23 cellular contexts compared by ENCODE assay signal in the genomic region with DNA sequence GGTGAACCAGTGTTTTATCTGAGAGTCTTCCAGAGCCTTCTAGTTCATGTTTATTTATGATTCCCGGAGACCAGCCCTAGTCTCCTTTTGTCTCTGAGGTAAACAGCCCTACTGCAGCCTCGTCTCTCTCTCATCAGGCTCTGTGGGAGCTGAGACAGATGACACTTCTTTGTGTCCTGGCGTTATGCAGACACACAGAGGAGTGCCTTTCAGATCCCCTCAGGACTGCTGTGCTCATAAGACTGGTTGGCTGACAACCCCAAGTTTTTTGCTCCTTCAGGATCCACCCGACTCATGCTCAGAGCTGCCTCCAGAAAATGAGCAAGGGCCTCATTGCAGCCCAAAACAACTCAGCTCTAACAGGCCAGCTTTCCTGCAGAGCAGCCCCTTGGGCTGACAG.
"Had no signal": no experiment of that assay in that cellular context is flagged by ENCODE, and none has a peak within 500 bp of the region (broad histone marks: within the 10 kb centered on the region; RNA-seq: fewer than 3 reads in every experiment).

No MANE protein-coding gene starts in this region.

- ATAC-seq: activated T-cell treated with anti-CD3 and anti-CD28 coated beads, Interleukin-2, amount 50 U/mL, for 72 hours; heart right ventricle; left colon; stimulated activated naive CD8-positive, alpha-beta T cell treated with anti-CD3 and anti-CD28 coated beads, Interleukin-15, amount 100 ng/mL, for 72 hours; T-helper 17 cell had no signal

- H3K27me3 ChIP-seq: heart right ventricle, neutrophil, ovary, right atrium auricular region, tibial artery had no signal

- H3K4me3 Mint-ChIP-seq: activated naive CD4-positive, alpha-beta T cell treated with anti-CD3 and anti-CD28 coated beads for 36 hours; activated naive CD8-positive, alpha-beta T cell treated with anti-CD3 and anti-CD28 coated beads, Interleukin-2, amount 10 ng/mL, durations not matched to agents 7 days and 5 days; activated T-cell treated with anti-CD3 and anti-CD28 coated beads, Interleukin-2, amount 50 U/mL, for 72 hours; stimulated activated naive CD8-positive, alpha-beta T cell treated with anti-CD3 and anti-CD28 coated beads, Interleukin-15, amount 100 ng/mL, for 72 hours; T-helper 17 cell had no signal

- H3K27me3 Mint-ChIP-seq: activated naive CD8-positive, alpha-beta T cell treated with anti-CD3 and anti-CD28 coated beads, Interleukin-2, amount 10 ng/mL, durations not matched to agents 7 days and 5 days; naive B cell; stimulated activated naive CD8-positive, alpha-beta T cell treated with anti-CD3 and anti-CD28 coated beads, Interleukin-15, amount 100 ng/mL, for 72 hours; T-helper 17 cell had no signal

- H3K4me3 ChIP-seq: coronary artery, heart right ventricle, ovary, prostate gland, right atrium auricular region, tibial artery had no signal

- H3K27ac Mint-ChIP-seq: activated naive CD4-positive, alpha-beta T cell treated with anti-CD3 and anti-CD28 coated beads for 36 hours; activated naive CD8-positive, alpha-beta T cell treated with anti-CD3 and anti-CD28 coated beads, Interleukin-2, amount 10 ng/mL, durations not matched to agents 7 days and 5 days; activated T-cell treated with anti-CD3 and anti-CD28 coated beads, Interleukin-2, amount 50 U/mL, for 72 hours; stimulated activated naive CD8-positive, alpha-beta T cell treated with anti-CD3 and anti-CD28 coated beads, Interleukin-15, amount 100 ng/mL, for 72 hours; T-helper 17 cell had no signal

- H3K4me1 Mint-ChIP-seq: activated naive CD8-positive, alpha-beta T cell treated with anti-CD3 and anti-CD28 coated beads, Interleukin-2, amount 10 ng/mL, durations not matched to agents 7 days and 5 days; naive B cell; stimulated activated naive CD8-positive, alpha-beta T cell treated with anti-CD3 and anti-CD28 coated beads, Interleukin-15, amount 100 ng/mL, for 72 hours; T-helper 17 cell had no signal

- DNase-seq: activated CD4-positive, alpha-beta T cell treated with anti-CD3 and anti-CD28 coated beads for 4 hours; activated CD4-positive, alpha-beta T cell treated with anti-CD3 and anti-CD28 coated beads, Interleukin-2, amount 50 U/mL, for 48 hours; activated CD4-positive, CD25-positive, alpha-beta regulatory T cell; activated effector memory CD4-positive, alpha-beta T cell treated with Interleukin-2 at 50 U/mL for 16 hours; activated naive CD4-positive, alpha-beta T cell treated with anti-CD3 and anti-CD28 coated beads for 36 hours; activated naive CD8-positive, alpha-beta T cell treated with anti-CD3 and anti-CD28 coated beads, Interleukin-2, amount 10 ng/mL, durations not matched to agents 7 days and 5 days; activated T-cell treated with anti-CD3 and anti-CD28 coated beads, Interleukin-2, amount 50 U/mL, for 72 hours; amniotic stem cell; cerebellar nuclear complex; heart right ventricle; left colon; mesenchymal stem cell; naive B cell; ovary; stimulated activated CD4-positive, alpha-beta T cell treated with anti-CD3 and anti-CD28 coated beads, Interleukin-1b, Interleukin-23, amount 100 ng/mL, for 48 hours; stimulated activated naive CD8-positive, alpha-beta T cell treated with anti-CD3 and anti-CD28 coated beads, Interleukin-15, amount 100 ng/mL, for 72 hours; T-helper 17 cell; tibial artery had no signal

- H3K36me3 ChIP-seq: heart right ventricle, neutrophil, ovary, prostate gland, right atrium auricular region, tibial artery had no signal

- H3K27ac ChIP-seq: coronary artery, epithelial cell of prostate, heart right ventricle, neutrophil, ovary, prostate gland, right atrium auricular region, tibial artery had no signal

- H3K4me1 ChIP-seq: heart right ventricle, prostate gland, right atrium auricular region, tibial artery had no signal

- H3K9me3 ChIP-seq: heart right ventricle, neutrophil, ovary, prostate gland, right atrium auricular region, tibial artery had no signal

- H3K36me3 Mint-ChIP-seq: activated naive CD8-positive, alpha-beta T cell treated with anti-CD3 and anti-CD28 coated beads, Interleukin-2, amount 10 ng/mL, durations not matched to agents 7 days and 5 days; naive B cell had no signal
